ENCODE assay signal across 24 cellular contexts in genomic region chr22:17137226-17137625, GRCh38.
"Had no signal": no experiment of that assay in that cellular context is flagged by ENCODE, and none has a peak within 500 bp of the region (broad histone marks: within the 10 kb centered on the region; RNA-seq: fewer than 3 reads in every experiment).

No MANE protein-coding gene starts in this region.

- H3K4me3 ChIP-seq: ascending aorta, esophagus muscularis mucosa, left ventricle myocardium inferior, thoracic aorta, uterus had no signal

- H3K27ac Mint-ChIP-seq: activated naive CD4-positive, alpha-beta T cell treated with anti-CD3 and anti-CD28 coated beads for 36 hours; activated naive CD8-positive, alpha-beta T cell treated with anti-CD3 and anti-CD28 coated beads for 36 hours; activated T-helper 1 cell treated with anti-CD3 and anti-CD28 coated beads, Interleukin-12 subunit alpha, Interleukin-12 subunit beta, Interleukin-2, Interleukin-4 antibody, amounts not matched to agents 30 ng/mL and 10 ng/mL and 1 ng/mL, durations not matched to agents 14 hours and 24 hours and 36 hours; stimulated activated naive CD8-positive, alpha-beta T cell treated with anti-CD3 and anti-CD28 coated beads, Interleukin-15, Interleukin-2, amounts not matched to agents 100 ng/mL and 50 ng/mL, for 24 hours; WTC11 had no signal

- H3K9ac ChIP-seq: parathyroid adenoma had no signal

- H3K27me3 Mint-ChIP-seq: activated naive CD8-positive, alpha-beta T cell treated with anti-CD3 and anti-CD28 coated beads for 36 hours; brain; stimulated activated naive CD8-positive, alpha-beta T cell treated with anti-CD3 and anti-CD28 coated beads, Interleukin-15, Interleukin-2, amounts not matched to agents 100 ng/mL and 50 ng/mL, for 24 hours had no signal

- H3K27ac ChIP-seq: ascending aorta, esophagus muscularis mucosa, left ventricle myocardium inferior, parathyroid adenoma, thoracic aorta, uterus had no signal

- H3K9me3 Mint-ChIP-seq: activated naive CD4-positive, alpha-beta T cell treated with anti-CD3 and anti-CD28 coated beads for 36 hours; activated naive CD8-positive, alpha-beta T cell treated with anti-CD3 and anti-CD28 coated beads for 36 hours; activated T-helper 1 cell treated with anti-CD3 and anti-CD28 coated beads, Interleukin-12 subunit alpha, Interleukin-12 subunit beta, Interleukin-2, Interleukin-4 antibody, amounts not matched to agents 30 ng/mL and 10 ng/mL and 1 ng/mL, durations not matched to agents 14 hours and 24 hours and 36 hours; brain; stimulated activated naive CD8-positive, alpha-beta T cell treated with anti-CD3 and anti-CD28 coated beads, Interleukin-15, Interleukin-2, amounts not matched to agents 100 ng/mL and 50 ng/mL, for 24 hours; WTC11 had no signal

- H3K4me3 Mint-ChIP-seq: activated naive CD4-positive, alpha-beta T cell treated with anti-CD3 and anti-CD28 coated beads for 36 hours; activated naive CD8-positive, alpha-beta T cell treated with anti-CD3 and anti-CD28 coated beads for 36 hours; activated T-helper 1 cell treated with anti-CD3 and anti-CD28 coated beads, Interleukin-12 subunit alpha, Interleukin-12 subunit beta, Interleukin-2, Interleukin-4 antibody, amounts not matched to agents 30 ng/mL and 10 ng/mL and 1 ng/mL, durations not matched to agents 14 hours and 24 hours and 36 hours; brain; stimulated activated naive CD8-positive, alpha-beta T cell treated with anti-CD3 and anti-CD28 coated beads, Interleukin-15, Interleukin-2, amounts not matched to agents 100 ng/mL and 50 ng/mL, for 24 hours; WTC11 had no signal

- H3K36me3 ChIP-seq: uterus had no signal

- H3K4me1 ChIP-seq: ascending aorta, parathyroid adenoma, uterus had no signal

- H3K79me2 ChIP-seq: parathyroid adenoma had no signal

- DNase-seq: activated CD4-positive, alpha-beta T cell treated with anti-CD3 and anti-CD28 coated beads for 1 hour; activated CD8-positive, alpha-beta memory T cell treated with anti-CD3 and anti-CD28 coated beads, Interleukin-2, amount 50 U/mL, for 4 hours; activated effector memory CD4-positive, alpha-beta T cell treated with anti-CD3 and anti-CD28 coated beads, Interleukin-2, amount 50 U/mL, for 16 hours; activated naive CD4-positive, alpha-beta T cell treated with anti-CD3 and anti-CD28 coated beads for 36 hours; activated naive CD8-positive, alpha-beta T cell treated with anti-CD3 and anti-CD28 coated beads for 36 hours; activated T-cell treated with anti-CD3 and anti-CD28 coated beads, Interleukin-2, amount 50 U/mL, for 1 hour; foreskin melanocyte; left ventricle myocardium inferior; mammary epithelial cell; nucleus accumbens; right cardiac atrium; stimulated activated CD4-positive, alpha-beta T cell treated with anti-CD3 and anti-CD28 coated beads, Interleukin-12 subunit alpha, Interleukin-12 subunit beta, amount 100 ng/mL, for 4 hours; stimulated activated CD4-positive, alpha-beta T cell treated with anti-CD3 and anti-CD28 coated beads, Interleukin-4, amount 100 ng/mL, for 1 hour; T-helper 2 cell; trophoblast cell; uterus had no signal

- H3K4me1 Mint-ChIP-seq: activated naive CD8-positive, alpha-beta T cell treated with anti-CD3 and anti-CD28 coated beads for 36 hours had no signal

- H2AFZ ChIP-seq: parathyroid adenoma had no signal

- ATAC-seq: right cardiac atrium, WTC11 had no signal

- H3K27me3 ChIP-seq: ascending aorta, esophagus muscularis mucosa, uterus had no signal

- H3K9me3 ChIP-seq: ascending aorta, esophagus muscularis mucosa, left ventricle myocardium inferior, thoracic aorta, uterus had no signal
